Comparison of ENCODE assay signal across 12 cellular contexts in genomic region chr2:227450921-227451654, GRCh38. TPM values are rescaled to one million over a fixed set of nuclear protein-coding genes. Genes with fewer than 3 reads are reported as not detected.
A peak's percentile ranks its signal among the peaks of the same experiment; 100 is the strongest.
DNase-seq lines count a peak whose midpoint lies in the region; ATAC-seq, FAIRE-seq and TF ChIP-seq lines count a peak whose summit lies in the region.
"Had no signal": no experiment of that assay in that cellular context is flagged by ENCODE, and none has a peak within 500 bp of the region (broad histone marks: within the 10 kb centered on the region; RNA-seq: fewer than 3 reads in every experiment).

No MANE protein-coding gene starts in this region.

- H3K27ac ChIP-seq in gastroesophageal sphincter (no peak overlapping the region), pancreas (peak overlapping the region in 2 of 4 donors; percentile 10 to 51)

- peak overlapping the region; percentile 63 for H3K27ac Mint-ChIP-seq in Calu3 (ENCODE audit: unreplicated experiment)
- H3K27ac Mint-ChIP-seq: T-helper 17 cell had no signal

- H3K9me3 Mint-ChIP-seq in Calu3 (ENCODE audit: low read depth, unreplicated experiment), result no peaks in the 10 kb centered on the region

- TF ChIP-seq CTCF in Calu3 (IDR thresholded peaks at IDR 0.05; ENCODE audit: unreplicated experiment) (no peak), gastroesophageal sphincter (IDR thresholded peaks at IDR 0.05) (no peak), pancreas (IDR thresholded peaks at IDR 0.05) (no peak), GM13977 (IDR thresholded peaks at IDR 0.05; ENCODE audit: extremely low read depth, insufficient read depth, missing control alignments) (no peak)

- intact Hi-C loops in Calu3 (cut with micrococcal nuclease; ENCODE audit: unreplicated experiment) (loop anchor here (2.0 kb wide), 1 partner anchor 36 kb away; no protein-coding TSS in a partner anchor), pancreas (cut with DNase I) (no loop called here)

- H3K27me3 ChIP-seq in gastroesophageal sphincter (no peaks in the 10 kb centered on the region), pancreas (no peaks in the 10 kb centered on the region)

- no peak for FAIRE-seq in pancreas (lab: Jason Lieb, UNC)

- peaks cover 39% of the 10 kb centered on the region for H3K4me1 Mint-ChIP-seq in Calu3 (ENCODE audit: low read depth, unreplicated experiment)

- H3K36me3 ChIP-seq in gastroesophageal sphincter, result no peaks in the 10 kb centered on the region
- no peaks in the 10 kb centered on the region for H3K36me3 ChIP-seq in pancreas

- H3K36me3 Mint-ChIP-seq in Calu3 (ENCODE audit: insufficient read depth, unreplicated experiment), result no peaks in the 10 kb centered on the region

- 25 to 66% methylated on average over 3 to 5 of the region's 5 CpGs for WGBS in gastroesophageal sphincter (ENCODE audit: low coverage in 1 of 2), 2 donors
- WGBS in pancreas, 2 donors, result 21 to 28% methylated on average over 5 of the region's 5 CpGs

- no peaks in the 10 kb centered on the region for H3K27me3 Mint-ChIP-seq in Calu3 (ENCODE audit: unreplicated experiment)
- H3K27me3 Mint-ChIP-seq: T-helper 17 cell had no signal

- no peak for TF ChIP-seq POLR2A in gastroesophageal sphincter (IDR thresholded peaks at IDR 0.05)

- no TSS peak for BruUV-seq in Calu3 (replicated peaks; lab: Mats Ljungman, UMichigan)

- no peaks in the 10 kb centered on the region for H3K9me3 ChIP-seq in gastroesophageal sphincter
- no peaks in the 10 kb centered on the region for H3K9me3 ChIP-seq in pancreas

- H3K4me3 ChIP-seq in gastroesophageal sphincter, result no peak overlapping the region
- H3K4me3 ChIP-seq in pancreas, result no peak overlapping the region

- in situ Hi-C loops in GM13977 (cut with MboI; ENCODE audit: low pct_unique_long_range_greater_than_20kb, low sequenced_read_pairs, unreplicated experiment), result no loop called here

- TF ChIP-seq EP300 in gastroesophageal sphincter (IDR thresholded peaks at IDR 0.05), result no peak

- DNase-seq in Calu3 (no peak), SIG-M5 treated with dmso at 0.1 percent for 504 hours (lab: John Stamatoyannopoulos, UW; ENCODE audit: unreplicated experiment) (peak; percentile 93), pancreas (peak in 1 of 6 donors; percentile 16), COLO668 (lab: John Stamatoyannopoulos, UW; ENCODE audit: unreplicated experiment) (no peak), ecto neural progenitor cell (ENCODE audit: low spot score) (no peak), GM13977 (ENCODE audit: low spot score) (no peak)
- DNase-seq: nucleus accumbens; stimulated activated CD4-positive, alpha-beta T cell treated with anti-CD3 and anti-CD28 coated beads, Interleukin-2, amount 100 ng/mL, for 48 hours; substantia nigra; T-helper 17 cell had no signal

- no peak overlapping the region for H3K4me3 Mint-ChIP-seq in Calu3 (ENCODE audit: low read depth, unreplicated experiment)
- H3K4me3 Mint-ChIP-seq: T-helper 17 cell had no signal

- CTCF ChIA-PET in Calu3 (lab: Charles Lee), result interaction anchor here (0.6 to 1.8 kb wide), 3 partner anchors 14 to 262 kb away, joined by 3 to 5 read pairs (median 4); no protein-coding TSS in a partner anchor

- H3K4me1 ChIP-seq in gastroesophageal sphincter (no peaks in the 10 kb centered on the region), pancreas (peaks cover 15 to 23% (median 16%) of the 10 kb centered on the region in 3 donors)

- ATAC-seq in gastroesophageal sphincter, result peak; percentile 84
- peak; percentile 85 to 92 (median 88) for ATAC-seq in pancreas
- no peak for ATAC-seq in HG03045 (IDR thresholded peaks at IDR 0.05; ENCODE audit: unreplicated experiment)
- ATAC-seq: T-helper 17 cell had no signal

RNA-seq across cellular contexts. Expression of gene AGFG1, which starts 20.9 kb away (rescaled TPM):
- total RNA-seq in Calu3 (2022) (115 and 126 TPM in 2 replicates), gastroesophageal sphincter (10 to 100 TPM; 26.0 to 73.1 (median 53.0) TPM), pancreas (10 to 100 TPM; 18.0 to 39.7 (median 29.2) TPM)
- 10 to 100 TPM in 1 of 2 donors, 1 to 10 TPM in 1; 9.0 to 20.7 TPM for polyA plus RNA-seq in pancreas
